12 cellular contexts compared by ENCODE assay signal in the genomic region with DNA sequence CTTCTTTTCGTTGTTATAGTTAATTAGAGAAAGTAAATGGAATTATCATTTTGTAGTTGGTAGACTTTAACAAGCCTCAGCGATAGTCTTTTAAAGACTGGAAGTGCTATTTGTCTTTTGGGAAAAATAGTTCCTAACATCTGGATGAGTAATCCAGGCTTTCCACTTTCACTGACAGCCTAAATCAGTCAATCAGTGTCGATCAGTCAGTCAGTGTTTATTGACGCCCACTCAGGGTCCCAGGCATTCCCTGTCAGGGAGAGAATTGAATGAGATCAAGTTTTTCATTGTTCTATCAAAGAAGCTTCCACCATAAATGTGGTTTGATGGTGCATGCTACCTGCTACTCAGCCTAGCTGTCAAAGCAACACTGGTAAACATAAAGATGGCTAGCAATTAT. TPM values are rescaled to one million over a fixed set of nuclear protein-coding genes. Genes with fewer than 3 reads are reported as not detected.
DNase-seq lines count a peak whose midpoint lies in the region; ATAC-seq and TF ChIP-seq lines count a peak whose summit lies in the region.
"Had no signal": no experiment of that assay in that cellular context is flagged by ENCODE, and none has a peak within 500 bp of the region (broad histone marks: within the 10 kb centered on the region; RNA-seq: fewer than 3 reads in every experiment).

No MANE protein-coding gene starts in this region.

- peak overlapping the region; percentile 98 for H3K4me3 Mint-ChIP-seq in progenitor cell of endocrine pancreas (ENCODE audit: low read depth)
- H3K4me3 Mint-ChIP-seq in CD4-positive, alpha-beta memory T cell, result no peak overlapping the region

- intact Hi-C loops in left colon (cut with DNase I, micrococcal nuclease), result no loop called here
- intact Hi-C loops in CD4-positive, alpha-beta memory T cell (cut with micrococcal nuclease), result no loop called here

- H4K20me1 ChIP-seq in fibroblast of lung (ENCODE audit: control insufficient read depth, extremely low read depth, insufficient read depth, low read length), result no peaks in the 10 kb centered on the region

- TF ChIP-seq CTCF in BE2C (IDR thresholded peaks at IDR 0.05; ENCODE audit: low read depth, low read length), result no peak
- no peak for TF ChIP-seq CTCF in fibroblast of lung (conservative IDR thresholded peaks at IDR 0.05 in 1 of 2, IDR thresholded peaks at IDR 0.05 in 1 of 2; ENCODE audit: low read depth in 1 of 2, low read length in 2 of 2)
- no peak for TF ChIP-seq CTCF in progenitor cell of endocrine pancreas (IDR thresholded peaks at IDR 0.05; ENCODE audit: unreplicated experiment)

- H3K27me3 Mint-ChIP-seq in progenitor cell of endocrine pancreas, result no peaks in the 10 kb centered on the region
- H3K27me3 Mint-ChIP-seq in CD4-positive, alpha-beta memory T cell, result no peaks in the 10 kb centered on the region

- peak overlapping the region; percentile 99 for H3K4me2 ChIP-seq in fibroblast of lung (ENCODE audit: extremely low read depth, insufficient read depth, low read length)

- H3K79me2 ChIP-seq in fibroblast of lung (ENCODE audit: control insufficient read depth, insufficient read depth, low read length), result peaks cover 85% of the 10 kb centered on the region

- H3K4me1 Mint-ChIP-seq in progenitor cell of endocrine pancreas (ENCODE audit: low read depth), result peaks cover 60% of the 10 kb centered on the region
- peaks cover 32 to 60% (median 42%) of the 10 kb centered on the region in 4 donors for H3K4me1 Mint-ChIP-seq in CD4-positive, alpha-beta memory T cell

- CTCF ChIA-PET in CD4-positive, alpha-beta memory T cell (lab: Charles Lee; ENCODE audit: partially characterized antibody), result no interaction called here

- H3K4me1 ChIP-seq in BE2C (peaks cover 24% of the 10 kb centered on the region), SJSA1 (replicated peaks) (peaks cover 27% of the 10 kb centered on the region), fibroblast of lung (ENCODE audit: control insufficient read depth, extremely low read depth, insufficient read depth, low read length) (peaks cover 37% of the 10 kb centered on the region)
- peaks cover 15% of the 10 kb centered on the region for H3K4me1 ChIP-seq in CD4-positive, alpha-beta memory T cell (ENCODE audit: insufficient read depth, low read length)

- POLR2A ChIA-PET in CD4-positive, alpha-beta memory T cell (lab: Charles Lee; ENCODE audit: partially characterized antibody), result no interaction called here

- no peak overlapping the region for H2AFZ ChIP-seq in fibroblast of lung (ENCODE audit: low read length)

- peaks cover 2% of the 10 kb centered on the region for H3K36me3 Mint-ChIP-seq in progenitor cell of endocrine pancreas (ENCODE audit: insufficient read depth)
- H3K36me3 Mint-ChIP-seq in CD4-positive, alpha-beta memory T cell, result peaks cover 0 to 5% of the 10 kb centered on the region in 2 donors

- peak overlapping the region; percentile 68 for H3K9ac ChIP-seq in fibroblast of lung (ENCODE audit: insufficient read depth, low read length)

- peak overlapping the region; percentile 96 for H3K27ac Mint-ChIP-seq in progenitor cell of endocrine pancreas
- peak overlapping the region in 2 of 7 donors; percentile 29 to 43 for H3K27ac Mint-ChIP-seq in CD4-positive, alpha-beta memory T cell
- H3K27ac Mint-ChIP-seq: activated CD4-positive, alpha-beta T cell treated with anti-CD3 and anti-CD28 coated beads, Interleukin-2, amount 10 ng/mL, durations not matched to agents 24 days and 14 days had no signal

- H3K27me3 ChIP-seq in BE2C (no peaks in the 10 kb centered on the region), SJSA1 (replicated peaks) (no peaks in the 10 kb centered on the region), fibroblast of lung (ENCODE audit: control insufficient read depth, insufficient read depth, low read length) (no peaks in the 10 kb centered on the region)
- no peaks in the 10 kb centered on the region for H3K27me3 ChIP-seq in CD4-positive, alpha-beta memory T cell (ENCODE audit: insufficient read depth, low read length)

- DNase-seq in BE2C (no peak), SJSA1 (ENCODE audit: low read depth in 1 of 2, low spot score in 2 of 2) (no peak), fibroblast of lung (ENCODE audit: low read depth in 2 of 2) (no peak), progenitor cell of endocrine pancreas (ENCODE audit: low spot score, unreplicated experiment) (no peak), left colon (no peak), NCI-H2081 (lab: John Stamatoyannopoulos, UW) (no peak)
- no peak for DNase-seq in CD4-positive, alpha-beta memory T cell
- DNase-seq: activated CD4-positive, alpha-beta T cell treated with anti-CD3 and anti-CD28 coated beads, Interleukin-2, amount 10 ng/mL, durations not matched to agents 24 days and 14 days; activated naive CD4-positive, alpha-beta T cell treated with Interleukin-2 at 50 U/mL for 16 hours; SHP77 treated with DMSO at 0.1 percent for 48 hours had no signal

- H3K4me3 ChIP-seq in BE2C (ENCODE audit: low read depth, low read length) (peak overlapping the region; percentile 72; the same call in 1 of the 2 replicates), SJSA1 (no peak overlapping the region), fibroblast of lung (replicated peaks in 1 of 4; ENCODE audit: control extremely low read depth in 1 of 4, insufficient read depth in 1 of 4, low read depth in 3 of 4, low read length in 4 of 4) (peak overlapping the region; percentile 73 to 99 (median 87))
- H3K4me3 ChIP-seq in CD4-positive, alpha-beta memory T cell (ENCODE audit: low read length in 2 of 2), result no peak overlapping the region

- no peaks in the 10 kb centered on the region; the same call in 1 of the 2 replicates for H3K36me3 ChIP-seq in BE2C
- H3K36me3 ChIP-seq in SJSA1, result 0 out of 2 replicates have a peak, but pooled peaks cover 3% of the 10 kb centered on the region
- no peaks in the 10 kb centered on the region for H3K36me3 ChIP-seq in fibroblast of lung (ENCODE audit: control insufficient read depth, insufficient read depth, low read length)
- no peaks in the 10 kb centered on the region for H3K36me3 ChIP-seq in CD4-positive, alpha-beta memory T cell (ENCODE audit: insufficient read depth, low read length)

- ATAC-seq in left colon, result no peak
- no peak for ATAC-seq in esophagus mucosa

- H3K27ac ChIP-seq in SJSA1, result peak overlapping the region; percentile 45
- peak overlapping the region; percentile 98 for H3K27ac ChIP-seq in fibroblast of lung (ENCODE audit: insufficient read depth, low read length)
- no peak overlapping the region for H3K27ac ChIP-seq in CD4-positive, alpha-beta memory T cell (ENCODE audit: low read depth, low read length)

- no peaks in the 10 kb centered on the region for H3K9me3 Mint-ChIP-seq in progenitor cell of endocrine pancreas (ENCODE audit: low read depth)
- H3K9me3 Mint-ChIP-seq in CD4-positive, alpha-beta memory T cell, result peaks cover 0 to 2% (median 0%) of the 10 kb centered on the region in 8 donors
- H3K9me3 Mint-ChIP-seq: activated CD4-positive, alpha-beta T cell treated with anti-CD3 and anti-CD28 coated beads, Interleukin-2, amount 10 ng/mL, durations not matched to agents 24 days and 14 days had no signal

- H3K9me3 ChIP-seq in BE2C (no peaks in the 10 kb centered on the region), SJSA1 (replicated peaks) (no peaks in the 10 kb centered on the region), fibroblast of lung (ENCODE audit: control insufficient read depth, insufficient read depth, low read depth, low read length) (no peaks in the 10 kb centered on the region)
- no peaks in the 10 kb centered on the region for H3K9me3 ChIP-seq in CD4-positive, alpha-beta memory T cell (ENCODE audit: control insufficient read depth in 1 of 2, low read length in 2 of 2)

RNA-seq across cellular contexts. Expression of a gene that starts 2.6 kb away (rescaled TPM):
- 52.1 TPM for polyA plus RNA-seq in BE2C (2012; ENCODE audit: insufficient read depth, insufficient read length, low read depth)
- total RNA-seq in SJSA1 (2014; rRNA removed; shearing (Covaris generic)), result 20.5 and 24.7 TPM in 2 replicates
- total RNA-seq in fibroblast of lung (47.8 and 65.4 TPM in 2 replicates), progenitor cell of endocrine pancreas (113 TPM in 2 replicates), left colon (10 to 100 TPM; 79.0 to 93.9 TPM), esophagus mucosa (28.4 TPM)
- polyA plus RNA-seq in fibroblast of lung, result 44.3 and 46.6 TPM in 2 replicates
- 61.9 and 70.2 TPM in 2 replicates for polyA plus RNA-seq in fibroblast of lung (2012)
- 142 and 174 TPM in 2 replicates for polyA minus RNA-seq in fibroblast of lung (ENCODE audit: low replicate concordance)
- total RNA-seq in CD4-positive, alpha-beta memory T cell, result 10 to 100 TPM; 31.6 to 34.4 TPM
- polyA plus RNA-seq in CD4-positive, alpha-beta memory T cell, result 10 to 100 TPM in 1 of 2 donors, 1 to 10 TPM in 1; 3.2 to 14.4 TPM

RNA-seq across cellular contexts. Expression of a gene that starts 59.0 kb away (rescaled TPM):
- polyA plus RNA-seq in BE2C (2012; ENCODE audit: insufficient read depth, insufficient read length, low read depth), result not detected
- not detected in 2 replicates for total RNA-seq in SJSA1 (2014; rRNA removed; shearing (Covaris generic))
- total RNA-seq in fibroblast of lung (not detected in 2 replicates), progenitor cell of endocrine pancreas (not detected in 2 replicates), left colon (not detected), esophagus mucosa (not detected)
- not detected in 2 replicates for polyA plus RNA-seq in fibroblast of lung
- 0.17 and 0.40 TPM in 2 replicates for polyA plus RNA-seq in fibroblast of lung (2012)
- not detected in 2 replicates for polyA minus RNA-seq in fibroblast of lung (ENCODE audit: low replicate concordance)
- not detected for total RNA-seq in CD4-positive, alpha-beta memory T cell
- polyA plus RNA-seq in CD4-positive, alpha-beta memory T cell, result not detected
- total RNA-seq: activated CD4-positive, alpha-beta T cell treated with anti-CD3 and anti-CD28 coated beads, Interleukin-2, amount 10 ng/mL, durations not matched to agents 24 days and 14 days; lung had no signal

Comparison
In these comparisons a context has a peak if more than half of its experiments do, and no peak if none do; other contexts are left out.
1. H3K4me3 ChIP-seq: peak in BE2C (single experiment) and fibroblast of lung (4 of 4); none in SJSA1 (single experiment) and CD4-positive, alpha-beta memory T cell (0 of 2).